Comparison of ENCODE assay signal across 15 cellular contexts in genomic region chr4:119059221-119059620, GRCh38.
"Had no signal": no experiment of that assay in that cellular context is flagged by ENCODE, and none has a peak within 500 bp of the region (broad histone marks: within the 10 kb centered on the region; RNA-seq: fewer than 3 reads in every experiment).

No MANE protein-coding gene starts in this region.

- DNase-seq: effector memory CD8-positive, alpha-beta T cell; gastrocnemius medialis; heart right ventricle; islet precursor cell; mammary epithelial cell; nucleus accumbens; ovary; sigmoid colon; small intestine; stimulated activated CD4-positive, alpha-beta T cell treated with anti-CD3 and anti-CD28 coated beads, Interleukin-2, amount 100 ng/mL, for 48 hours; stimulated activated naive CD4-positive, alpha-beta T cell treated with Interleukin-2 at 50 U/mL for 16 hours; thyroid gland had no signal

- ATAC-seq: effector memory CD8-positive, alpha-beta T cell; gastrocnemius medialis; heart right ventricle; left lobe of liver; natural killer cell treated with Interleukin-12 subunit alpha and Interleukin-12 subunit beta and Interleukin-15 and Interleukin-18, amount 100 ng/mL, for 72 hours had no signal

- FAIRE-seq: small intestine, urothelium cell line had no signal
